Comparison of ENCODE assay signal across 9 cellular contexts in genomic region chr2:161077367-161078210, GRCh38.
DNase-seq lines count a peak whose midpoint lies in the region; ATAC-seq and FAIRE-seq lines count a peak whose summit lies in the region.
"Had no signal": no experiment of that assay in that cellular context is flagged by ENCODE, and none has a peak within 500 bp of the region (broad histone marks: within the 10 kb centered on the region; RNA-seq: fewer than 3 reads in every experiment).

No MANE protein-coding gene starts in this region.

- peak; percentile 84 for ATAC-seq in Right ventricle myocardium inferior
- ATAC-seq in HG03439 (IDR thresholded peaks at IDR 0.05; ENCODE audit: unreplicated experiment) = peak; percentile 75
- ATAC-seq in activated CD4-positive, CD25-positive, alpha-beta regulatory T cell treated with anti-CD3 and anti-CD28 coated beads, Interleukin-2, amount 50 U/mL, for 24 hours = peak; percentile 91
- ATAC-seq: A549 had no signal

- H3K27ac ChIP-seq in small intestine (ENCODE audit: low read depth in 1 of 2, low read length in 1 of 2) = peak overlapping the region in 1 of 2 donors; percentile 69
- H3K27ac ChIP-seq: A549 had no signal

- H3K36me3 ChIP-seq in small intestine (ENCODE audit: control insufficient read depth in 2 of 2, insufficient read depth in 2 of 2, low read length in 2 of 2) = no peaks in the 10 kb centered on the region

- H3K9me3 ChIP-seq in small intestine (ENCODE audit: control insufficient read depth, low read depth) = no peaks in the 10 kb centered on the region
- H3K9me3 ChIP-seq: A549 had no signal

- no peak for DNase-seq in Right ventricle myocardium inferior (ENCODE audit: missing footprints)
- no peak for DNase-seq in cardiac septum (ENCODE audit: low spot score)
- DNase-seq in dermis microvascular lymphatic vessel endothelial cell (ENCODE audit: low read depth in 2 of 2) = peak; percentile 97 to 98
- DNase-seq in small intestine = peak; percentile 60
- no peak for DNase-seq in GOT3 (lab: John Stamatoyannopoulos, UW)
- no peak for DNase-seq in anterior cingulate cortex (lab: John Stamatoyannopoulos, UW)

- no peaks in the 10 kb centered on the region for H3K27me3 ChIP-seq in small intestine (ENCODE audit: control insufficient read depth in 2 of 2, insufficient read depth in 2 of 2, low read length in 2 of 2)

- H3K4me3 ChIP-seq in small intestine (ENCODE audit: low read depth in 1 of 2, low read length in 2 of 2) = no peak overlapping the region
- H3K4me3 ChIP-seq: A549 had no signal

- WGBS in small intestine, 3 donors = 47 to 66% (median 57%) methylated on average over 5 of the region's 5 CpGs

- H3K4me1 ChIP-seq in small intestine (ENCODE audit: control insufficient read depth in 2 of 2, insufficient read depth in 1 of 2, low read depth in 1 of 2, low read length in 1 of 2) = no peaks in the 10 kb centered on the region
- H3K4me1 ChIP-seq: A549 had no signal

- FAIRE-seq in small intestine (lab: Jason Lieb, UNC) = no peak
- FAIRE-seq: A549 had no signal

- intact Hi-C loops in Right ventricle myocardium inferior (cut with DNase I) (no loop called here), cardiac septum (cut with DNase I) (no loop called here)

Comparison
In these comparisons a context has a peak if more than half of its experiments do, and no peak if none do; other contexts are left out.
1. DNase-seq: peak in dermis microvascular lymphatic vessel endothelial cell (2 of 2) and small intestine (single experiment); none in Right ventricle myocardium inferior (single experiment), cardiac septum (single experiment), GOT3 (single experiment) and anterior cingulate cortex (0 of 58).
2. Peak in every context shown above with its lines, with median percentiles within 50 percentile points of each other: ATAC-seq.